ENCODE assay signal across 13 cellular contexts in the genomic region with DNA sequence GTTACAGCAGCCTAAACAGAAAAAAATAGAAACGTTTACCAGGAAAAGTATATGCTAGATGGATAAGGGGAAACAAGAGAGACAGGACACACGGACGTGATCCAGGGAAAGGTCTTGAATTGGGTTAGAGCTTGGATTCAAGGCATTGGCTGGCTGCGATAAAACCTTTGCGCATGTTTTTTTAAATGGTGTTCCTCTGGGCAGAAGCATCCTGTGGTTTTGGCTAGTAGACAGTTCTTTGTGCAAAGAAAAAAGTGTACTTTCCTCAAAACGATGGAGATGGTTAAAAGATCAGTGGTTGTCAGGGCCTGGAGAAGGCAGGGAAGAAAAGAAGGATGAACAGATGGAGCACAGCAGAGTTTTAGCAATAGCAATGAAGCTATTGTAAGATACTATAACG. TPM values are rescaled to one million over a fixed set of nuclear protein-coding genes. Genes with fewer than 3 reads are reported as not detected.
DNase-seq lines count a peak whose midpoint lies in the region; TF ChIP-seq lines count a peak whose summit lies in the region.
"Had no signal": no experiment of that assay in that cellular context is flagged by ENCODE, and none has a peak within 500 bp of the region (broad histone marks: within the 10 kb centered on the region; RNA-seq: fewer than 3 reads in every experiment).

No MANE protein-coding gene starts in this region.

- intact Hi-C loops in activated CD4-positive, alpha-beta memory T cell treated with anti-CD3 and anti-CD28 coated beads for 36 hours (cut with micrococcal nuclease) = no loop called here

- no peaks in the 10 kb centered on the region for H3K36me3 ChIP-seq in suprapubic skin

- no peaks in the 10 kb centered on the region for H3K4me1 Mint-ChIP-seq in activated CD4-positive, alpha-beta memory T cell treated with anti-CD3 and anti-CD28 coated beads for 36 hours (ENCODE audit: low read depth)

- no peak for TF ChIP-seq EP300 in suprapubic skin (IDR thresholded peaks at IDR 0.05)

- no peak overlapping the region for H3K4me3 Mint-ChIP-seq in activated CD4-positive, alpha-beta memory T cell treated with anti-CD3 and anti-CD28 coated beads for 36 hours
- H3K4me3 Mint-ChIP-seq: CD4-positive, alpha-beta T cell; H9 had no signal

- no peak overlapping the region for H3K27ac Mint-ChIP-seq in activated CD4-positive, alpha-beta memory T cell treated with anti-CD3 and anti-CD28 coated beads for 36 hours
- H3K27ac Mint-ChIP-seq: CD4-positive, alpha-beta T cell; H9 had no signal

- H3K27me3 ChIP-seq in suprapubic skin = no peaks in the 10 kb centered on the region

- H3K27ac ChIP-seq in suprapubic skin = no peak overlapping the region
- H3K27ac ChIP-seq: C4-2B had no signal

- DNase-seq in EH (ENCODE audit: low read depth) (peak; percentile 3), astrocyte of the hippocampus (ENCODE audit: low read depth, low spot score) (peak; percentile 37), fibroblast of peridontal ligament (ENCODE audit: extremely low read depth) (peak; percentile 39), suprapubic skin (ENCODE audit: low spot score in 2 of 2) (no peak), AML-193 (lab: John Stamatoyannopoulos, UW) (no peak)
- no peak for DNase-seq in activated CD4-positive, alpha-beta memory T cell treated with anti-CD3 and anti-CD28 coated beads for 36 hours
- DNase-seq: ACHN; Caco-2; CD4-positive, alpha-beta T cell; GDM1; H9; IMR-90 had no signal

- H3K4me1 ChIP-seq in suprapubic skin = peaks cover 3% of the 10 kb centered on the region

- POLR2A ChIA-PET in activated CD4-positive, alpha-beta memory T cell treated with anti-CD3 and anti-CD28 coated beads for 36 hours (lab: Charles Lee) = no interaction called here

- H3K27me3 Mint-ChIP-seq in activated CD4-positive, alpha-beta memory T cell treated with anti-CD3 and anti-CD28 coated beads for 36 hours = peaks cover 6% of the 10 kb centered on the region

- TF ChIP-seq POLR2A in suprapubic skin (IDR thresholded peaks at IDR 0.05) = no peak

- CTCF ChIA-PET in activated CD4-positive, alpha-beta memory T cell treated with anti-CD3 and anti-CD28 coated beads for 36 hours (lab: Charles Lee) = interaction anchor here (1.5 kb wide), 1 partner anchor 14 kb away, joined by 3 read pairs; no protein-coding TSS in a partner anchor

- H3K4me3 ChIP-seq in suprapubic skin = peak overlapping the region; percentile 15

- TF ChIP-seq CTCF in suprapubic skin (IDR thresholded peaks at IDR 0.05) = no peak

- no peaks in the 10 kb centered on the region for H3K36me3 Mint-ChIP-seq in activated CD4-positive, alpha-beta memory T cell treated with anti-CD3 and anti-CD28 coated beads for 36 hours

- no peaks in the 10 kb centered on the region for H3K9me3 Mint-ChIP-seq in activated CD4-positive, alpha-beta memory T cell treated with anti-CD3 and anti-CD28 coated beads for 36 hours
- H3K9me3 Mint-ChIP-seq: CD4-positive, alpha-beta T cell; H9 had no signal

- 70% methylated on average over 7 of the region's 7 CpGs for WGBS in suprapubic skin

- no peaks in the 10 kb centered on the region for H3K9me3 ChIP-seq in suprapubic skin
- H3K9me3 ChIP-seq: Caco-2 had no signal

RNA-seq across cellular contexts. Expression of a gene that starts 37.5 kb away (rescaled TPM):
- total RNA-seq in suprapubic skin = 10 to 100 TPM; 18.7 to 71.4 (median 31.3) TPM
- total RNA-seq in activated CD4-positive, alpha-beta memory T cell treated with anti-CD3 and anti-CD28 coated beads for 36 hours = under 1 TPM; 0.05 to 0.14 TPM

Comparison
In these comparisons a context has a peak if more than half of its experiments do, and no peak if none do; other contexts are left out.
1. DNase-seq: peak in EH (single experiment), astrocyte of the hippocampus (single experiment) and fibroblast of peridontal ligament (single experiment); none in suprapubic skin (0 of 2), AML-193 (0 of 2) and activated CD4-positive, alpha-beta memory T cell treated with anti-CD3 and anti-CD28 coated beads for 36 hours (single experiment).
2. RNA of a gene that starts 37.5 kb away (total RNA-seq): 18.7 to 71.4 TPM in suprapubic skin; 0.05 to 0.14 TPM in activated CD4-positive, alpha-beta memory T cell treated with anti-CD3 and anti-CD28 coated beads for 36 hours; every median in the first group is over 10 times any median in the second.